Comparison of ENCODE assay signal across 8 cellular contexts in genomic region chr16:48608871-48609452, GRCh38. TPM values are rescaled to one million over a fixed set of nuclear protein-coding genes. Genes with fewer than 3 reads are reported as not detected.
DNase-seq lines count a peak whose midpoint lies in the region; ATAC-seq, FAIRE-seq and TF ChIP-seq lines count a peak whose summit lies in the region.

No MANE protein-coding gene starts in this region.

- H3K9ac ChIP-seq in HUES6 (ENCODE audit: low read length), result peak overlapping the region; percentile 97

- POLR2A ChIA-PET in AG04450 (lab: Yijun Ruan, JAX), result interaction anchor here (1.3 kb wide), 1 partner anchor 52 kb away, joined by 3 read pairs; no protein-coding TSS in a partner anchor

- H3K27me3 ChIP-seq in AG04450 (ENCODE audit: control insufficient read depth, insufficient read depth, low read length) (no peaks in the 10 kb centered on the region), HUES6 (ENCODE audit: control insufficient read depth, insufficient read depth, low read length) (no peaks in the 10 kb centered on the region), muscle layer of duodenum (ENCODE audit: low read depth, low read length) (no peaks in the 10 kb centered on the region)

- peak overlapping the region; percentile 52 for H3K27ac ChIP-seq in AG04450 (ENCODE audit: low read depth, low read length)
- peak overlapping the region; percentile 86; the same call in 1 of the 2 replicates for H3K27ac ChIP-seq in HUES6 (ENCODE audit: low read depth, low read length)
- peak overlapping the region; percentile 99 for H3K27ac ChIP-seq in caudate nucleus (ENCODE audit: low read depth, low read length)
- peak overlapping the region; percentile 56 for H3K27ac ChIP-seq in muscle layer of duodenum (ENCODE audit: low read length)

- FAIRE-seq in frontal cortex (lab: Jason Lieb, UNC), result no peak

- DNase-seq in AG04450 (ENCODE audit: low read depth, low spot score), result no peak
- peak in 1 of 61 donors; percentile 48 for DNase-seq in caudate nucleus (lab: John Stamatoyannopoulos, UW)
- no peak for DNase-seq in pons (ENCODE audit: low spot score)
- DNase-seq in frontal cortex (ENCODE audit: low spot score in 2 of 2), result no peak

- H3K9me3 ChIP-seq in AG04450 (ENCODE audit: control insufficient read depth, insufficient read depth, low read length) (no peaks in the 10 kb centered on the region; the same call in 1 of the 2 replicates), HUES6 (ENCODE audit: control insufficient read depth, insufficient read depth, low read depth, low read length) (no peaks in the 10 kb centered on the region), muscle layer of duodenum (ENCODE audit: control insufficient read depth in 1 of 2, low read length in 2 of 2) (no peaks in the 10 kb centered on the region)

- TF ChIP-seq CTCF in AG04450 (IDR thresholded peaks at IDR 0.05; ENCODE audit: low read depth, low read length), result no peak

- CTCF ChIA-PET in AG04450 (lab: Charles Lee), result interaction anchor here (2.7 to 3.1 kb wide), 2 partner anchors 14 kb away, joined by 13 to 16 read pairs; no protein-coding TSS in a partner anchor

- ATAC-seq in HG03457 (IDR thresholded peaks at IDR 0.05; ENCODE audit: unreplicated experiment) (no peak), HG03095 (IDR thresholded peaks at IDR 0.05; ENCODE audit: unreplicated experiment) (no peak)

- H3K4me1 ChIP-seq in HUES6 (ENCODE audit: control insufficient read depth, insufficient read depth, low read length) (peaks cover 55% of the 10 kb centered on the region), muscle layer of duodenum (ENCODE audit: control insufficient read depth in 1 of 2, insufficient read depth in 2 of 2, low read length in 2 of 2) (peaks cover 21 to 42% of the 10 kb centered on the region in 2 donors)

- H3K4me3 ChIP-seq in AG04450 (ENCODE audit: low read depth, low read length), result peak overlapping the region; percentile 99
- H3K4me3 ChIP-seq in HUES6 (ENCODE audit: low read depth, low read length), result peak overlapping the region; percentile 100
- H3K4me3 ChIP-seq in muscle layer of duodenum (ENCODE audit: low read depth in 1 of 2, low read length in 2 of 2), result peak overlapping the region; percentile 79 to 92

- H3K36me3 ChIP-seq in HUES6 (ENCODE audit: control insufficient read depth, insufficient read depth, low read length), result peaks cover 3% of the 10 kb centered on the region; the same call in 1 of the 2 replicates
- H3K36me3 ChIP-seq in muscle layer of duodenum (ENCODE audit: control insufficient read depth in 1 of 2, insufficient read depth in 2 of 2, low read length in 2 of 2), result no peaks in the 10 kb centered on the region

RNA-seq across cellular contexts. Expression of gene N4BP1, which starts 1.0 kb away (rescaled TPM):
- polyA plus RNA-seq in AG04450 (2011; rRNA removed), result 18.3 and 25.0 TPM in 2 replicates
- polyA minus RNA-seq in AG04450 (2011; rRNA and poly(A)+ RNA removed), result 14.3 and 19.5 TPM in 2 replicates
- 27.3 TPM for total RNA-seq in frontal cortex
